In genomic region chr1:248618878-248619277, GRCh38 we compare ENCODE assay signal across 8 cellular contexts. TPM values are rescaled to one million over a fixed set of nuclear protein-coding genes. Genes with fewer than 3 reads are reported as not detected.
DNase-seq lines count a peak whose midpoint lies in the region; ATAC-seq, FAIRE-seq and TF ChIP-seq lines count a peak whose summit lies in the region.

No MANE protein-coding gene starts in this region.

- H3K27me3 ChIP-seq in Karpas-422 (ENCODE audit: low read length), result no peaks in the 10 kb centered on the region
- H3K27me3 ChIP-seq in aorta (ENCODE audit: control insufficient read depth in 1 of 2, insufficient read depth in 2 of 2, low read length in 1 of 2), result peaks cover 0 to under 1% of the 10 kb centered on the region in 2 donors

- peak; percentile 91 for FAIRE-seq in TTC549 (lab: Jason Lieb, UNC)

- H3K9me3 Mint-ChIP-seq in neural crest cell, result peaks cover 38% of the 10 kb centered on the region

- WGBS in aorta, 2 donors, result 3 to 6% methylated on average over 3 of the region's 3 CpGs

- no peaks in the 10 kb centered on the region for H4K20me1 ChIP-seq in Karpas-422 (ENCODE audit: insufficient read depth, low read depth, low read length)

- H3K4me3 Mint-ChIP-seq in neural crest cell, result no peak overlapping the region

- no peaks in the 10 kb centered on the region for H3K9me3 ChIP-seq in Karpas-422 (ENCODE audit: low read length)
- H3K9me3 ChIP-seq in aorta (ENCODE audit: control insufficient read depth, low read length), result no peaks in the 10 kb centered on the region

- no peaks in the 10 kb centered on the region for H3K36me3 ChIP-seq in Karpas-422 (ENCODE audit: insufficient read depth, low read length)
- no peaks in the 10 kb centered on the region for H3K36me3 ChIP-seq in aorta (ENCODE audit: control insufficient read depth in 1 of 2, insufficient read depth in 2 of 2, low read length in 1 of 2)

- H3K4me3 ChIP-seq in Karpas-422 (ENCODE audit: low read length) (no peak overlapping the region), aorta (ENCODE audit: low read length in 2 of 2) (no peak overlapping the region)

- H3K27ac Mint-ChIP-seq in neural crest cell (ENCODE audit: unreplicated experiment), result no peak overlapping the region

- ATAC-seq in aorta (ENCODE audit: low FRiP score) (no peak), GM18873 (IDR thresholded peaks at IDR 0.05; ENCODE audit: low FRiP score, unreplicated experiment) (no peak), GM21737 (IDR thresholded peaks at IDR 0.05; ENCODE audit: unreplicated experiment) (no peak)

- H3K9ac ChIP-seq in Karpas-422 (ENCODE audit: low read length), result no peak overlapping the region

- H3K27me3 Mint-ChIP-seq in neural crest cell (ENCODE audit: low read depth), result no peaks in the 10 kb centered on the region

- no peaks in the 10 kb centered on the region for H3K79me2 ChIP-seq in Karpas-422 (ENCODE audit: low read length)

- no peaks in the 10 kb centered on the region for H3K4me1 Mint-ChIP-seq in neural crest cell

- no peaks in the 10 kb centered on the region for H3K36me3 Mint-ChIP-seq in neural crest cell (ENCODE audit: low read depth)

- no peak overlapping the region for H3K4me2 ChIP-seq in Karpas-422 (ENCODE audit: low read depth, low read length, poor library complexity, severe bottlenecking)

- no peaks in the 10 kb centered on the region for H3K9me2 ChIP-seq in Karpas-422 (replicated peaks; ENCODE audit: insufficient read depth, low read length)

- H3K27ac ChIP-seq in Karpas-422 (ENCODE audit: low read length) (no peak overlapping the region), aorta (ENCODE audit: low read depth in 1 of 2, low read length in 2 of 2) (no peak overlapping the region)

- intact Hi-C loops in aorta (cut with DNase I), result no loop called here

- H2AFZ ChIP-seq in Karpas-422 (ENCODE audit: low read length), result no peak overlapping the region

- peaks cover 19% of the 10 kb centered on the region for H3K4me1 ChIP-seq in Karpas-422 (ENCODE audit: low read length)
- H3K4me1 ChIP-seq in aorta (ENCODE audit: control insufficient read depth in 1 of 2, insufficient read depth in 2 of 2, low read length in 2 of 2), result no peaks in the 10 kb centered on the region

- DNase-seq in EH (ENCODE audit: low read depth), result peak; percentile 60
- DNase-seq in Karpas-422, result peak; percentile 75
- DNase-seq in dedifferentiated amniotic fluid mesenchymal stem cell (ENCODE audit: extremely low spot score), result peak; percentile 34
- no peak for DNase-seq in neural crest cell (ENCODE audit: low read depth, low spot score)
- peak; percentile 63 to 69 for DNase-seq in aorta

- TF ChIP-seq CTCF in neural crest cell (conservative IDR thresholded peaks at IDR 0.05), result peak; percentile 42

RNA-seq across cellular contexts. Expression of gene OR2T11, which starts 16.0 kb away (rescaled TPM):
- total RNA-seq in Karpas-422 (2014; rRNA removed; shearing (Covaris generic); ENCODE audit: low replicate concordance), result not detected in 2 replicates
- total RNA-seq in neural crest cell (not detected in 2 replicates), aorta (not detected)
- polyA plus RNA-seq in aorta, result not detected

RNA-seq across cellular contexts. Expression of gene OR2T10, which starts 21.4 kb away (rescaled TPM):
- not detected in 2 replicates for total RNA-seq in Karpas-422 (2014; rRNA removed; shearing (Covaris generic); ENCODE audit: low replicate concordance)
- total RNA-seq in neural crest cell (not detected in 2 replicates), aorta (not detected)
- polyA plus RNA-seq in aorta, result not detected

RNA-seq across cellular contexts. Expression of gene OR2T35, which starts 26.2 kb away (rescaled TPM):
- not detected in 2 replicates for total RNA-seq in Karpas-422 (2014; rRNA removed; shearing (Covaris generic); ENCODE audit: low replicate concordance)
- total RNA-seq in neural crest cell (not detected in 2 replicates), aorta (not detected)
- not detected for polyA plus RNA-seq in aorta

RNA-seq across cellular contexts. Expression of gene OR2T27, which starts 36.5 kb away (rescaled TPM):
- not detected in 2 replicates for total RNA-seq in Karpas-422 (2014; rRNA removed; shearing (Covaris generic); ENCODE audit: low replicate concordance)
- total RNA-seq in neural crest cell (not detected in 2 replicates), aorta (not detected)
- not detected for polyA plus RNA-seq in aorta

RNA-seq across cellular contexts. Expression of gene OR2T34, which starts 44.3 kb away (rescaled TPM):
- total RNA-seq in Karpas-422 (2014; rRNA removed; shearing (Covaris generic); ENCODE audit: low replicate concordance), result not detected in 2 replicates
- total RNA-seq in neural crest cell (not detected in 2 replicates), aorta (not detected)
- not detected for polyA plus RNA-seq in aorta
